In the genomic region with DNA sequence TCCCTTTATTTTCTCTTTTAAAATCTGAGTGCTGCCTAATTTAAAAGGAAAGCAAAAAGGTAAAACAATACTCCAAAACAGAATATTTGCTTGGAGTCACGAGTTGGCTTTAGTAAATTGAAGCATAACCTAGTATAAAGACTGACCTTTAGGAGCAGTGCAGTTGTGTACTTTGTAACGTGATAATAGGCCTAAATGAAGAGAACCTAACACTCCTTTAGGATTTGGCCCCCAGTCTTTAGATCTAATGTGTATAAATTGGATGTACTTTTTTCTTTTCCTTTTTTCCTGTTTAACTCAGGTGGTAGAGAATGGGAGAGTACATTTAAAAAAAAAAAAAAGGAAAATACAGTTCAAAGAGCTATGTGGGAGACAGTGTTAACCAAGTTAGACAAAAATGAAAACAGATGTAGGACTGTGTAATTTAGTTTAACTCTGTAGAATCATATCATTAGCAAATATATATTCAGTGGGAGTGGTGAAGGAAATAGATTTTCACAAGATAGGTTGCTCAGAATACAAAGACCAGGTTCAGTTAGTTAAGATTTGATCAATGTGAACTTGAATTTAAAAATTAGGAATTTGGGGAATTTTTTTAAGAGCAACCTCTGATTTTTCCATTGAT, we compare ENCODE assay signal across 1 cellular context.
TF ChIP-seq lines count a peak whose summit lies in the region.

No MANE protein-coding gene starts in this region.

TF ChIP-seq in HepG2, 621 proteins besides CTCF, POLR2A, EP300 and RAD21 (continued from another document and continues in another):
- TF ChIP-seq, protein P1, sequence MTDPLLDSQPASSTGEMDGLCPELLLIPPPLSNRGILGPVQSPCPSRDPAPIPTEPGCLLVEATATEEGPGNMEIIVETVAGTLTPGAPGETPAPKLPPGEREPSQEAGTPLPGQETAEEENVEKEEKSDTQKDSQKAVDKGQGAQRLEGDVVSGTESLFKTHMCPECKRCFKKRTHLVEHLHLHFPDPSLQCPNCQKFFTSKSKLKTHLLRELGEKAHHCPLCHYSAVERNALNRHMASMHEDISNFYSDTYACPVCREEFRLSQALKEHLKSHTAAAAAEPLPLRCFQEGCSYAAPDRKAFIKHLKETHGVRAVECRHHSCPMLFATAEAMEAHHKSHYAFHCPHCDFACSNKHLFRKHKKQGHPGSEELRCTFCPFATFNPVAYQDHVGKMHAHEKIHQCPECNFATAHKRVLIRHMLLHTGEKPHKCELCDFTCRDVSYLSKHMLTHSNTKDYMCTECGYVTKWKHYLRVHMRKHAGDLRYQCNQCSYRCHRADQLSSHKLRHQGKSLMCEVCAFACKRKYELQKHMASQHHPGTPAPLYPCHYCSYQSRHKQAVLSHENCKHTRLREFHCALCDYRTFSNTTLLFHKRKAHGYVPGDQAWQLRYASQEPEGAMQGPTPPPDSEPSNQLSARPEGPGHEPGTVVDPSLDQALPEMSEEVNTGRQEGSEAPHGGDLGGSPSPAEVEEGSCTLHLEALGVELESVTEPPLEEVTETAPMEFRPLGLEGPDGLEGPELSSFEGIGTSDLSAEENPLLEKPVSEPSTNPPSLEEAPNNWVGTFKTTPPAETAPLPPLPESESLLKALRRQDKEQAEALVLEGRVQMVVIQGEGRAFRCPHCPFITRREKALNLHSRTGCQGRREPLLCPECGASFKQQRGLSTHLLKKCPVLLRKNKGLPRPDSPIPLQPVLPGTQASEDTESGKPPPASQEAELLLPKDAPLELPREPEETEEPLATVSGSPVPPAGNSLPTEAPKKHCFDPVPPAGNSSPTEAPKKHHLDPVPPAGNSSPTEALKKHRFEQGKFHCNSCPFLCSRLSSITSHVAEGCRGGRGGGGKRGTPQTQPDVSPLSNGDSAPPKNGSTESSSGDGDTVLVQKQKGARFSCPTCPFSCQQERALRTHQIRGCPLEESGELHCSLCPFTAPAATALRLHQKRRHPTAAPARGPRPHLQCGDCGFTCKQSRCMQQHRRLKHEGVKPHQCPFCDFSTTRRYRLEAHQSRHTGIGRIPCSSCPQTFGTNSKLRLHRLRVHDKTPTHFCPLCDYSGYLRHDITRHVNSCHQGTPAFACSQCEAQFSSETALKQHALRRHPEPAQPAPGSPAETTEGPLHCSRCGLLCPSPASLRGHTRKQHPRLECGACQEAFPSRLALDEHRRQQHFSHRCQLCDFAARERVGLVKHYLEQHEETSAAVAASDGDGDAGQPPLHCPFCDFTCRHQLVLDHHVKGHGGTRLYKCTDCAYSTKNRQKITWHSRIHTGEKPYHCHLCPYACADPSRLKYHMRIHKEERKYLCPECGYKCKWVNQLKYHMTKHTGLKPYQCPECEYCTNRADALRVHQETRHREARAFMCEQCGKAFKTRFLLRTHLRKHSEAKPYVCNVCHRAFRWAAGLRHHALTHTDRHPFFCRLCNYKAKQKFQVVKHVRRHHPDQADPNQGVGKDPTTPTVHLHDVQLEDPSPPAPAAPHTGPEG (CRISPR knock-in tag; IDR thresholded peaks at IDR 0.05) = no peak
- TF ChIP-seq FLYWCH1 (CRISPR knock-in tag; IDR thresholded peaks at IDR 0.05) (no peak), KLF16 (CRISPR knock-in tag; IDR thresholded peaks at IDR 0.05) (no peak), NR2F1 (CRISPR knock-in tag; IDR thresholded peaks at IDR 0.05) (peak in 1 of 2 experiments; percentile 17; a peak in 1 of 4 replicates), ZNF652 (CRISPR knock-in tag; IDR thresholded peaks at IDR 0.05; ENCODE audit: borderline replicate concordance, low read depth) (no peak), MIXL1 (CRISPR knock-in tag; IDR thresholded peaks at IDR 0.05) (peak; percentile 85), RXRA (CRISPR knock-in tag; IDR thresholded peaks at IDR 0.05) (no peak), NCOA2 (CRISPR knock-in tag; IDR thresholded peaks at IDR 0.05) (peak; percentile 42; the same call in 1 of the 2 replicates), KDM1A (CRISPR knock-in tag; IDR thresholded peaks at IDR 0.05) (no peak), SP2 (CRISPR knock-in tag; IDR thresholded peaks at IDR 0.05) (no peak), ZNF484 (CRISPR knock-in tag; IDR thresholded peaks at IDR 0.05; ENCODE audit: borderline replicate concordance, low read depth) (no peak), TARDBP (CRISPR knock-in tag; IDR thresholded peaks at IDR 0.05) (peak; percentile 38; the same call in 1 of the 2 replicates), CHD4 (IDR thresholded peaks at IDR 0.05; ENCODE audit: borderline replicate concordance, low read length) (no peak), GTF3A (CRISPR knock-in tag; conservative IDR thresholded peaks at IDR 0.05) (no peak), ZNF274 (CRISPR knock-in tag; IDR thresholded peaks at IDR 0.05) (no peak), ZNF232 (CRISPR knock-in tag; IDR thresholded peaks at IDR 0.05; ENCODE audit: borderline replicate concordance) (no peak), ZNF549 (CRISPR knock-in tag; IDR thresholded peaks at IDR 0.05) (no peak), NR1H2 (CRISPR knock-in tag; IDR thresholded peaks at IDR 0.05; ENCODE audit: borderline replicate concordance, low read depth) (no peak), ARHGAP35 (CRISPR knock-in tag; IDR thresholded peaks at IDR 0.05; ENCODE audit: borderline replicate concordance) (no peak), SIX4 (CRISPR knock-in tag; IDR thresholded peaks at IDR 0.05) (peak; percentile 81), ZNF790 (CRISPR knock-in tag; IDR thresholded peaks at IDR 0.05; ENCODE audit: borderline replicate concordance) (no peak), SIX1 (CRISPR knock-in tag; IDR thresholded peaks at IDR 0.05; ENCODE audit: borderline replicate concordance) (peak; percentile 100), ARID3A (IDR thresholded peaks at IDR 0.05; ENCODE audit: low read depth, low read length) (no peak), NFYB (CRISPR knock-in tag; IDR thresholded peaks at IDR 0.05) (no peak), SOX13 (IDR thresholded peaks at IDR 0.05) (no peak), SOX13 (CRISPR knock-in tag; conservative IDR thresholded peaks at IDR 0.05 in 1 of 2, IDR thresholded peaks at IDR 0.05 in 1 of 2) (peak in 1 of 2 experiments; percentile 75; a peak in 2 of 4 replicates), ZNF777 (CRISPR knock-in tag; IDR thresholded peaks at IDR 0.05) (no peak), CBFB (CRISPR knock-in tag; IDR thresholded peaks at IDR 0.05) (no peak), ATRX (CRISPR knock-in tag; IDR thresholded peaks at IDR 0.05; ENCODE audit: borderline replicate concordance) (no peak), ELF3 (CRISPR knock-in tag; IDR thresholded peaks at IDR 0.05) (0 out of 2 replicates have a peak, but pooled peaks have one; percentile 16), HMGA1 (CRISPR knock-in tag; conservative IDR thresholded peaks at IDR 0.05) (no peak), SRSF9 (IDR thresholded peaks at IDR 0.05; ENCODE audit: borderline replicate concordance, insufficient read depth, low read depth, low read length, poor library complexity, severe bottlenecking) (no peak), HNF1B (CRISPR knock-in tag; IDR thresholded peaks at IDR 0.05) (no peak), ZNF547 (CRISPR knock-in tag; IDR thresholded peaks at IDR 0.05) (no peak), ZNF776 (CRISPR knock-in tag; IDR thresholded peaks at IDR 0.05) (no peak), HOXA3 (CRISPR knock-in tag; IDR thresholded peaks at IDR 0.05) (no peak), ZNF747 (CRISPR knock-in tag; IDR thresholded peaks at IDR 0.05; ENCODE audit: borderline replicate concordance) (no peak), ZFP1 (CRISPR knock-in tag; IDR thresholded peaks at IDR 0.05) (no peak), ZNF781 (CRISPR knock-in tag; IDR thresholded peaks at IDR 0.05; ENCODE audit: borderline replicate concordance, not compliant biosample characterization) (no peak), ZNF160 (CRISPR knock-in tag; IDR thresholded peaks at IDR 0.05) (no peak), SALL1 (CRISPR knock-in tag; IDR thresholded peaks at IDR 0.05) (no peak), IRX3 (CRISPR knock-in tag; IDR thresholded peaks at IDR 0.05; ENCODE audit: borderline replicate concordance, low read depth) (no peak), ZNF7 (CRISPR knock-in tag; IDR thresholded peaks at IDR 0.05) (no peak), ZNF704 (CRISPR knock-in tag; IDR thresholded peaks at IDR 0.05; ENCODE audit: borderline replicate concordance) (no peak), SIN3B (IDR thresholded peaks at IDR 0.05; ENCODE audit: low read length) (no peak), SAFB2 (CRISPR knock-in tag; IDR thresholded peaks at IDR 0.05; ENCODE audit: borderline replicate concordance, low read depth) (no peak), EEA1 (CRISPR knock-in tag; IDR thresholded peaks at IDR 0.05; ENCODE audit: borderline replicate concordance) (no peak), ZNF224 (CRISPR knock-in tag; IDR thresholded peaks at IDR 0.05) (no peak), NFRKB (IDR thresholded peaks at IDR 0.05) (no peak), ZMAT3 (CRISPR knock-in tag; conservative IDR thresholded peaks at IDR 0.05) (no peak), KDM6A (CRISPR knock-in tag; IDR thresholded peaks at IDR 0.05; ENCODE audit: low read depth) (no peak), ZSCAN22 (CRISPR knock-in tag; IDR thresholded peaks at IDR 0.05) (no peak), ARNT (IDR thresholded peaks at IDR 0.05) (no peak), ZNF292 (CRISPR knock-in tag; IDR thresholded peaks at IDR 0.05; ENCODE audit: borderline replicate concordance, low read depth) (no peak), ASH2L (IDR thresholded peaks at IDR 0.05; ENCODE audit: insufficient read length, low read depth, low read length) (no peak), ZBTB7A (CRISPR knock-in tag; IDR thresholded peaks at IDR 0.05) (no peak), ZNF75D (CRISPR knock-in tag; IDR thresholded peaks at IDR 0.05; ENCODE audit: borderline replicate concordance) (no peak), KAT8 (CRISPR knock-in tag; IDR thresholded peaks at IDR 0.05) (no peak), NR2F6 (IDR thresholded peaks at IDR 0.05) (peak; percentile 75), NR2F6 (CRISPR knock-in tag; IDR thresholded peaks at IDR 0.05) (peak; percentile 36; the same call in 1 of the 2 replicates), CEBPB (IDR thresholded peaks at IDR 0.05; ENCODE audit: borderline replicate concordance, low read depth, low read length) (no peak)
- TF ChIP-seq, protein P2, sequence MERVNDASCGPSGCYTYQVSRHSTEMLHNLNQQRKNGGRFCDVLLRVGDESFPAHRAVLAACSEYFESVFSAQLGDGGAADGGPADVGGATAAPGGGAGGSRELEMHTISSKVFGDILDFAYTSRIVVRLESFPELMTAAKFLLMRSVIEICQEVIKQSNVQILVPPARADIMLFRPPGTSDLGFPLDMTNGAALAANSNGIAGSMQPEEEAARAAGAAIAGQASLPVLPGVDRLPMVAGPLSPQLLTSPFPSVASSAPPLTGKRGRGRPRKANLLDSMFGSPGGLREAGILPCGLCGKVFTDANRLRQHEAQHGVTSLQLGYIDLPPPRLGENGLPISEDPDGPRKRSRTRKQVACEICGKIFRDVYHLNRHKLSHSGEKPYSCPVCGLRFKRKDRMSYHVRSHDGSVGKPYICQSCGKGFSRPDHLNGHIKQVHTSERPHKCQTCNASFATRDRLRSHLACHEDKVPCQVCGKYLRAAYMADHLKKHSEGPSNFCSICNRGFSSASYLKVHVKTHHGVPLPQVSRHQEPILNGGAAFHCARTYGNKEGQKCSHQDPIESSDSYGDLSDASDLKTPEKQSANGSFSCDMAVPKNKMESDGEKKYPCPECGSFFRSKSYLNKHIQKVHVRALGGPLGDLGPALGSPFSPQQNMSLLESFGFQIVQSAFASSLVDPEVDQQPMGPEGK (CRISPR knock-in tag; IDR thresholded peaks at IDR 0.05) = peak; percentile 54; the same call in 1 of the 2 replicates
- TF ChIP-seq, protein P3, sequence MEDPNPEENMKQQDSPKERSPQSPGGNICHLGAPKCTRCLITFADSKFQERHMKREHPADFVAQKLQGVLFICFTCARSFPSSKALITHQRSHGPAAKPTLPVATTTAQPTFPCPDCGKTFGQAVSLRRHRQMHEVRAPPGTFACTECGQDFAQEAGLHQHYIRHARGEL (CRISPR knock-in tag; IDR thresholded peaks at IDR 0.05) = no peak
